In genomic region chr3:19012846-19013245, GRCh38 we compare ENCODE assay signal across 34 cellular contexts.
"Had no signal": no experiment of that assay in that cellular context is flagged by ENCODE, and none has a peak within 500 bp of the region (broad histone marks: within the 10 kb centered on the region; RNA-seq: fewer than 3 reads in every experiment).

No MANE protein-coding gene starts in this region.

- DNase-seq: Karpas-422, Kasumi-1, KBM-7, KG1, MG63, MM.1S, MV-4-11, NCI-H1048, NCI-H1092, NCI-H1092 treated with DMSO at 0.1 percent for 48 hours, NCI-H1105, NCI-H1105 treated with DMSO at 0.1 percent for 48 hours, NCI-H1417, NCI-H1417 treated with DMSO at 0.1 percent for 48 hours, NCI-H1436, NCI-H1436 treated with DMSO at 0.1 percent for 48 hours, NCI-H146, NCI-H1694, NCI-H1694 treated with DMSO at 0.1 percent for 48 hours, NCI-H187, NCI-H187 treated with DMSO at 0.1 percent for 48 hours, NCI-H1930, NCI-H2029, NCI-H2029 treated with DMSO at 0.1 percent for 48 hours, NCI-H2081, NCI-H2081 treated with DMSO at 0.1 percent for 48 hours, NCI-H2107, NCI-H2171, NCI-H2171 treated with DMSO at 0.1 percent for 48 hours, NCI-H2227 treated with DMSO at 0.1 percent for 48 hours, NCI-H345, NCI-H446, NCI-H446 treated with DMSO at 0.1 percent for 48 hours, NCI-H510A had no signal

- H3K4me3 ChIP-seq: MG63 had no signal
